11 cellular contexts compared by ENCODE assay signal in genomic region chr12:2289525-2289924, GRCh38.
"Had no signal": no experiment of that assay in that cellular context is flagged by ENCODE, and none has a peak within 500 bp of the region (broad histone marks: within the 10 kb centered on the region; RNA-seq: fewer than 3 reads in every experiment).

No MANE protein-coding gene starts in this region.

- H3K4me3 Mint-ChIP-seq: activated CD8-positive, alpha-beta T cell treated with anti-CD3 and anti-CD28 coated beads, Interleukin-2, amount 10 ng/mL, durations not matched to agents 7 days and 5 days; activated naive CD8-positive, alpha-beta T cell treated with anti-CD3 and anti-CD28 coated beads, Interleukin-2, amount 10 ng/mL, durations not matched to agents 7 days and 5 days; nephron progenitor cell; WTC11 had no signal

- H3K27me3 ChIP-seq: esophagus squamous epithelium, stomach, uterus had no signal

- H3K36me3 ChIP-seq: esophagus squamous epithelium, left lung, stomach, uterus had no signal

- H3K27ac ChIP-seq: esophagus squamous epithelium, left lung, uterus had no signal

- H3K27ac Mint-ChIP-seq: activated CD8-positive, alpha-beta T cell treated with anti-CD3 and anti-CD28 coated beads, Interleukin-2, amount 10 ng/mL, durations not matched to agents 7 days and 5 days; activated naive CD8-positive, alpha-beta T cell treated with anti-CD3 and anti-CD28 coated beads, Interleukin-2, amount 10 ng/mL, durations not matched to agents 7 days and 5 days; nephron progenitor cell; WTC11 had no signal

- H3K36me3 Mint-ChIP-seq: activated naive CD8-positive, alpha-beta T cell treated with anti-CD3 and anti-CD28 coated beads, Interleukin-2, amount 10 ng/mL, durations not matched to agents 7 days and 5 days; WTC11 had no signal

- H3K9me3 Mint-ChIP-seq: activated naive CD8-positive, alpha-beta T cell treated with anti-CD3 and anti-CD28 coated beads, Interleukin-2, amount 10 ng/mL, durations not matched to agents 7 days and 5 days; nephron progenitor cell; WTC11 had no signal

- DNase-seq: activated CD4-positive, alpha-beta T cell treated with anti-CD3 and anti-CD28 coated beads for 48 hours; activated CD8-positive, alpha-beta memory T cell treated with anti-CD3 and anti-CD28 coated beads, Interleukin-2, amount 50 U/mL, for 48 hours; activated CD8-positive, alpha-beta T cell treated with anti-CD3 and anti-CD28 coated beads, Interleukin-2, amount 10 ng/mL, durations not matched to agents 7 days and 5 days; activated naive CD8-positive, alpha-beta T cell treated with anti-CD3 and anti-CD28 coated beads, Interleukin-2, amount 10 ng/mL, durations not matched to agents 7 days and 5 days; anterior cingulate cortex; esophagus squamous epithelium; left lung; nephron progenitor cell; stomach; uterus had no signal

- H3K4me3 ChIP-seq: esophagus squamous epithelium, left lung, stomach, uterus had no signal

- H3K9me3 ChIP-seq: esophagus squamous epithelium, left lung, stomach, uterus had no signal

- ATAC-seq: activated CD8-positive, alpha-beta T cell treated with anti-CD3 and anti-CD28 coated beads, Interleukin-2, amount 10 ng/mL, durations not matched to agents 7 days and 5 days; left lung; WTC11 had no signal
